In genomic region chr6:108419474-108419873, GRCh38 we compare ENCODE assay signal across 20 cellular contexts.
"Had no signal": no experiment of that assay in that cellular context is flagged by ENCODE, and none has a peak within 500 bp of the region (broad histone marks: within the 10 kb centered on the region; RNA-seq: fewer than 3 reads in every experiment).

No MANE protein-coding gene starts in this region.

- DNase-seq: IMR-90, Kasumi-1, MM.1S, NCI-H1092 treated with DMSO at 0.1 percent for 48 hours, NCI-H1436, NCI-H187, NCI-H2029, NCI-H2081 treated with DMSO at 0.1 percent for 48 hours, NCI-H2171, NCI-H226, NCI-H446, NCI-H510A, NCI-H524 treated with DMSO at 0.1 percent for 48 hours, NCI-H69, NCI-H774, SHP77, SK-N-SH, SW 1271 had no signal

- H3K9me3 ChIP-seq: SK-N-SH had no signal

- H3K27ac ChIP-seq: KMS-11, RWPE1 had no signal

- H3K9ac ChIP-seq: KMS-11, SK-N-SH had no signal
